18 cellular contexts compared by ENCODE assay signal in the genomic region with DNA sequence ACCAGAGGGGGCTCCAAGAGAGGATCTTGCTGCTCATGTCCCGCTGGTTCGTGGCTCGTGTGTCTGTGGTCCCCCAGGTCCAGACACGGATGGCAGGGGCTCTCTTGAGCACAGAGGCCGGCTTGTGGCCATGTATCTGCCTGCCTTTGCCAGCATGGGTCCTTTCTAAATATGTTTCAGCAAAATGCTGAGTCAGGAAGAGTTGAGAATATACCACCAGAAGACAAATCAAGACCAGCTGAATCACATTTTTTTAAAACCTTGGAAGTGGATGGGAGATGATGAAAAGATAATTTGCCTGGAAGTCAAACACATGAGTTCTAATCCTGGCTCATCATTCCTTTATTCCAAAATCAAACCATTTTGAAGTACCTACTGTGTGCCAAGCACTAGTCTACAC. TPM values are rescaled to one million over a fixed set of nuclear protein-coding genes. Genes with fewer than 3 reads are reported as not detected.
DNase-seq lines count a peak whose midpoint lies in the region; ATAC-seq and TF ChIP-seq lines count a peak whose summit lies in the region.
"Had no signal": no experiment of that assay in that cellular context is flagged by ENCODE, and none has a peak within 500 bp of the region (broad histone marks: within the 10 kb centered on the region; RNA-seq: fewer than 3 reads in every experiment).

No MANE protein-coding gene starts in this region.

- H3K27me3 Mint-ChIP-seq in osteocyte (ENCODE audit: unreplicated experiment): no peaks in the 10 kb centered on the region
- H3K27me3 Mint-ChIP-seq: progenitor cell of endocrine pancreas had no signal

- no peaks in the 10 kb centered on the region for H3K9me3 Mint-ChIP-seq in osteocyte (ENCODE audit: unreplicated experiment)
- H3K9me3 Mint-ChIP-seq: activated CD4-positive, alpha-beta memory T cell treated with anti-CD3 and anti-CD28 coated beads for 36 hours; activated T-helper 2 cell treated with anti-CD3 and anti-CD28 coated beads, Interferon-gamma antibody, Interleukin-2, Interleukin-4, amounts not matched to agents 10 μg/mL and 5 μg/mL and 100 μg/mL, durations not matched to agents 14 hours and 24 hours and 36 hours; stimulated activated memory B cell treated with anti-CD40 and anti-IgM and Interleukin-4, amounts not matched to agents 10 μg/mL and 1 μg/mL and 100 μg/mL, for 72 hours had no signal

- H3K4me1 ChIP-seq in heart left ventricle: peaks cover 7 to 85% (median 57%) of the 10 kb centered on the region in 12 donors
- peaks cover 8 to 12% of the 10 kb centered on the region in 2 donors for H3K4me1 ChIP-seq in aorta (ENCODE audit: control insufficient read depth in 1 of 2, insufficient read depth in 2 of 2, low read length in 2 of 2)

- peak overlapping the region; percentile 30 to 92 (median 69) for H3K27ac ChIP-seq in heart left ventricle
- peak overlapping the region; percentile 83 to 88 for H3K27ac ChIP-seq in aorta (ENCODE audit: low read depth in 1 of 2, low read length in 2 of 2)

- H3K4me3 ChIP-seq in heart left ventricle: no peak overlapping the region
- no peak overlapping the region for H3K4me3 ChIP-seq in aorta (ENCODE audit: low read length in 2 of 2)

- peaks cover 74% of the 10 kb centered on the region for H3K4me1 Mint-ChIP-seq in osteocyte (ENCODE audit: unreplicated experiment)
- H3K4me1 Mint-ChIP-seq: stimulated activated memory B cell treated with anti-CD40 and anti-IgM and Interleukin-4, amounts not matched to agents 10 μg/mL and 1 μg/mL and 100 μg/mL, for 72 hours had no signal

- H3K9me3 ChIP-seq in heart left ventricle (no peaks in the 10 kb centered on the region), aorta (ENCODE audit: control insufficient read depth, low read length) (no peaks in the 10 kb centered on the region)

- H3K36me3 Mint-ChIP-seq in osteocyte (ENCODE audit: unreplicated experiment): peaks cover 18% of the 10 kb centered on the region
- H3K36me3 Mint-ChIP-seq: activated CD4-positive, alpha-beta memory T cell treated with anti-CD3 and anti-CD28 coated beads for 36 hours; stimulated activated memory B cell treated with anti-CD40 and anti-IgM and Interleukin-4, amounts not matched to agents 10 μg/mL and 1 μg/mL and 100 μg/mL, for 72 hours had no signal

- peak overlapping the region; percentile 96 for H3K27ac Mint-ChIP-seq in osteocyte (ENCODE audit: unreplicated experiment)
- H3K27ac Mint-ChIP-seq: activated CD4-positive, alpha-beta memory T cell treated with anti-CD3 and anti-CD28 coated beads for 36 hours; activated T-helper 2 cell treated with anti-CD3 and anti-CD28 coated beads, Interferon-gamma antibody, Interleukin-2, Interleukin-4, amounts not matched to agents 10 μg/mL and 5 μg/mL and 100 μg/mL, durations not matched to agents 14 hours and 24 hours and 36 hours; progenitor cell of endocrine pancreas; stimulated activated memory B cell treated with anti-CD40 and anti-IgM and Interleukin-4, amounts not matched to agents 10 μg/mL and 1 μg/mL and 100 μg/mL, for 72 hours had no signal

- ATAC-seq in heart left ventricle (peak in 2 of 4 donors; percentile 2 to 3), Right ventricle myocardium inferior (no peak), aorta (ENCODE audit: low FRiP score) (no peak), GM19452 (IDR thresholded peaks at IDR 0.05; ENCODE audit: unreplicated experiment) (no peak), HG02938 (IDR thresholded peaks at IDR 0.05; ENCODE audit: unreplicated experiment) (no peak)
- ATAC-seq: stimulated activated memory B cell treated with anti-CD40 and anti-IgM and Interleukin-4, amounts not matched to agents 10 μg/mL and 1 μg/mL and 100 μg/mL, for 72 hours had no signal

- WGBS in heart left ventricle, 4 donors: 45 to 58% (median 57%) methylated on average over 5 of the region's 5 CpGs
- 43 to 46% methylated on average over 5 of the region's 5 CpGs for WGBS in aorta, 2 donors

- TF ChIP-seq CTCF in heart left ventricle (IDR thresholded peaks at IDR 0.05): no peak
- TF ChIP-seq CTCF in osteocyte (IDR thresholded peaks at IDR 0.05): no peak

- intact Hi-C loops in heart left ventricle (cut with DNase I): loop anchor here in 2 of 10 donors (5.0 kb wide), 2 partner anchors 37 to 57 kb away; a partner anchor contains a TSS
- intact Hi-C loops in Right ventricle myocardium inferior (cut with DNase I): loop anchor here (2.0 to 5.0 kb wide), 2 partner anchors 54 to 158 kb away; no protein-coding TSS in a partner anchor
- intact Hi-C loops in aorta (cut with DNase I): loop anchor here (5.0 to 10.0 kb wide), 5 partner anchors 42 to 336 kb away; no protein-coding TSS in a partner anchor

- DNase-seq in heart left ventricle (no peak), Right ventricle myocardium inferior (ENCODE audit: missing footprints) (no peak), fibroblast of gingiva (ENCODE audit: low read depth) (peak; percentile 67), osteocyte (ENCODE audit: extremely low spot score, unreplicated experiment) (no peak), aorta (no peak), hypothalamus (lab: John Stamatoyannopoulos, UW) (no peak)
- DNase-seq: activated CD4-positive, alpha-beta memory T cell treated with anti-CD3 and anti-CD28 coated beads for 36 hours; GDM1; GOT3; mammary epithelial cell; NCI-H187 treated with DMSO at 0.1 percent for 48 hours; NCI-H69; stimulated activated CD4-positive, alpha-beta T cell treated with anti-CD3 and anti-CD28 coated beads, Interleukin-4, amount 100 ng/mL, for 1 hour had no signal

- H3K36me3 ChIP-seq in heart left ventricle: peaks cover 0 to 77% (median 42%) of the 10 kb centered on the region in 9 donors
- H3K36me3 ChIP-seq in aorta (ENCODE audit: control insufficient read depth in 1 of 2, insufficient read depth in 2 of 2, low read length in 1 of 2): no peaks in the 10 kb centered on the region

- H3K27me3 ChIP-seq in heart left ventricle: no peaks in the 10 kb centered on the region
- H3K27me3 ChIP-seq in aorta (ENCODE audit: control insufficient read depth in 1 of 2, insufficient read depth in 2 of 2, low read length in 1 of 2): no peaks in the 10 kb centered on the region

- H3K4me3 Mint-ChIP-seq in osteocyte (ENCODE audit: unreplicated experiment): no peak overlapping the region
- H3K4me3 Mint-ChIP-seq: activated CD4-positive, alpha-beta memory T cell treated with anti-CD3 and anti-CD28 coated beads for 36 hours; stimulated activated memory B cell treated with anti-CD40 and anti-IgM and Interleukin-4, amounts not matched to agents 10 μg/mL and 1 μg/mL and 100 μg/mL, for 72 hours had no signal

- no peak for TF ChIP-seq POLR2A in heart left ventricle (IDR thresholded peaks at IDR 0.05)

RNA-seq across cellular contexts. Expression of a gene that starts 58.0 kb away (rescaled TPM):
- 10 to 100 TPM; 34.7 to 50.7 (median 39.8) TPM for total RNA-seq in heart left ventricle
- polyA plus RNA-seq in heart left ventricle: 10 to 100 TPM; 10.5 to 21.5 TPM
- 42.1 TPM for total RNA-seq in Right ventricle myocardium inferior
- 20.2 and 21.1 TPM in 2 replicates for total RNA-seq in osteocyte
- total RNA-seq in aorta: 10 to 100 TPM; 28.2 to 37.7 TPM
- polyA plus RNA-seq in aorta: 1 to 10 TPM; 5.3 to 8.7 TPM
